In the genomic region with DNA sequence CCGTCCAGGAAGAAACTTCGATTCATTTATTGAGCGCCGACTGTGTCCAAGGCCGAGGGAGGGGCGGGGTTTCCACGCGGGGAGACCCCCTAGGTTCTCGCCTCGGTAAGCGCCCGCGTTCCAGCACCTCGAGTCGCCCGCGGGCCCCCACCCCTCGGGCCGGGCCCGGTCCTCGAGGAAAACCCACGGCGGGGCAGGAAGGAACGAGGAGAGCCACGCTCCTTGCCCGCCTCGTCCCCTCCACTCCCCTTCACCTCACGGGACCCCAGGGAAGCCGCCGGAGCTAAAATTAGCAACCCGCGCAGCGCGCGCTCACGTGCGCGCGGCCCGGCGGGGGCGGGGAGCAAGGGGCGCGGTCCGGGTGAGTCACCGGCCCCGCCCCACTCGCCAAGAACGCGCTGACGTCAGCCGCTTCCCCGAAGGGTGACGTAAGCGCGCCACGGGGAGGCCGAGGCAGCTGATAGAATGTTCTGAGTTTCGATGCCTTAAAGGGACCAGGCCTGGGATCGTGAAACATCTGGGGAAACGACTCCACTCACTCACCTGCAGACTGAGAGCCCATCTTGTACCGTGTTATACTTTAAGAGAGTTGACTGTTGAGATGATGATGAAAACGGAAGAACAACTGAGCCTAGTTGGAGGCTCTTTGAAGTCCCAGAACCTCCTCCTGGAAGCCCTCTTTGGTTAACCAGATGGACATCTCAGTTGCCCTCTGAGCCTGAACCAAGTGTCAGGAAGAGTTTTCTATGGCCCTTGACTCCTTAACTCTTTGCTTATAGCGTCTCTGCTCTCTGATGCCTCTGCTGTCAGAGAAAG, we compare ENCODE assay signal across 1 cellular context.
TF ChIP-seq lines count a peak whose summit lies in the region.

No MANE protein-coding gene starts in this region.

TF ChIP-seq in GM23338, 12 proteins besides CTCF, POLR2A, EP300 and RAD21 (continued from another document):
- peak; percentile 53; the same call in 1 of the 2 replicates for TF ChIP-seq POLR2AphosphoS5 (IDR thresholded peaks at IDR 0.05; ENCODE audit: low read depth)
